Comparison of ENCODE assay signal across 21 cellular contexts in genomic region chr2:63821396-63821795, GRCh38.
"Had no signal": no experiment of that assay in that cellular context is flagged by ENCODE, and none has a peak within 500 bp of the region (broad histone marks: within the 10 kb centered on the region; RNA-seq: fewer than 3 reads in every experiment).

No MANE protein-coding gene starts in this region.

- H3K9me3 ChIP-seq: ovary, thyroid gland, vagina had no signal

- H3K4me1 ChIP-seq: foreskin keratinocyte, thyroid gland, vagina had no signal

- H3K27ac Mint-ChIP-seq: activated B cell treated with CpG ODN at 0.5 μM for 24 hours; activated naive CD8-positive, alpha-beta T cell treated with anti-CD3 and anti-CD28 coated beads for 36 hours; activated T-cell treated with anti-CD3 and anti-CD28 coated beads, Interleukin-2, amount 50 U/mL, for 72 hours; dendritic cell treated with granulocyte-macrophage colony-stimulating factor and Interleukin-4, amounts not matched to agents 40 ng/mL and 50 ng/mL, for 4 days; effector memory CD8-positive, alpha-beta T cell; immature natural killer cell; stimulated activated effector memory CD8-positive, alpha-beta T cell treated with anti-CD3 and anti-CD28 coated beads, Interleukin-12 subunit alpha, Interleukin-12 subunit beta, amount 100 ng/mL, for 72 hours had no signal

- H3K27ac ChIP-seq: brain microvascular endothelial cell, foreskin keratinocyte, ovary, thyroid gland, vagina had no signal

- H3K27me3 ChIP-seq: brain microvascular endothelial cell, foreskin keratinocyte, ovary, thyroid gland, vagina had no signal

- DNase-seq: activated B cell treated with CpG ODN at 0.5 μM for 24 hours; activated CD4-positive, alpha-beta T cell treated with anti-CD3 and anti-CD28 coated beads for 48 hours; activated CD8-positive, alpha-beta memory T cell treated with anti-CD3 and anti-CD28 coated beads, Interleukin-2, amount 50 U/mL, for 48 hours; activated gamma-delta T cell; activated naive CD8-positive, alpha-beta T cell treated with anti-CD3 and anti-CD28 coated beads for 36 hours; activated T-cell treated with anti-CD3 and anti-CD28 coated beads, Interleukin-2, amount 50 U/mL, for 72 hours; amygdala; brain microvascular endothelial cell; cerebellar nuclear complex; effector memory CD8-positive, alpha-beta T cell; foreskin keratinocyte; head of caudate nucleus; immature natural killer cell; midbrain; ovary; thyroid gland had no signal

- H3K4me1 Mint-ChIP-seq: activated B cell treated with CpG ODN at 0.5 μM for 24 hours; immature natural killer cell; neural crest cell; stimulated activated effector memory CD8-positive, alpha-beta T cell treated with anti-CD3 and anti-CD28 coated beads, Interleukin-12 subunit alpha, Interleukin-12 subunit beta, amount 100 ng/mL, for 72 hours had no signal

- H3K36me3 ChIP-seq: brain microvascular endothelial cell, ovary, thyroid gland, vagina had no signal

- H3K36me3 Mint-ChIP-seq: activated naive CD8-positive, alpha-beta T cell treated with anti-CD3 and anti-CD28 coated beads for 36 hours; stimulated activated effector memory CD8-positive, alpha-beta T cell treated with anti-CD3 and anti-CD28 coated beads, Interleukin-12 subunit alpha, Interleukin-12 subunit beta, amount 100 ng/mL, for 72 hours had no signal

- ATAC-seq: activated T-cell treated with anti-CD3 and anti-CD28 coated beads, Interleukin-2, amount 50 U/mL, for 72 hours; effector memory CD8-positive, alpha-beta T cell; foreskin keratinocyte; stimulated activated effector memory CD8-positive, alpha-beta T cell treated with anti-CD3 and anti-CD28 coated beads, Interleukin-12 subunit alpha, Interleukin-12 subunit beta, amount 100 ng/mL, for 72 hours had no signal

- H3K4me3 ChIP-seq: lung, ovary, thyroid gland, vagina had no signal

- H3K27me3 Mint-ChIP-seq: activated B cell treated with CpG ODN at 0.5 μM for 24 hours; activated naive CD8-positive, alpha-beta T cell treated with anti-CD3 and anti-CD28 coated beads for 36 hours; dendritic cell treated with granulocyte-macrophage colony-stimulating factor and Interleukin-4, amounts not matched to agents 40 ng/mL and 50 ng/mL, for 4 days had no signal

- H3K4me3 Mint-ChIP-seq: activated B cell treated with CpG ODN at 0.5 μM for 24 hours; activated naive CD8-positive, alpha-beta T cell treated with anti-CD3 and anti-CD28 coated beads for 36 hours; activated T-cell treated with anti-CD3 and anti-CD28 coated beads, Interleukin-2, amount 50 U/mL, for 72 hours; dendritic cell treated with granulocyte-macrophage colony-stimulating factor and Interleukin-4, amounts not matched to agents 40 ng/mL and 50 ng/mL, for 4 days; effector memory CD8-positive, alpha-beta T cell; immature natural killer cell; neural crest cell; stimulated activated effector memory CD8-positive, alpha-beta T cell treated with anti-CD3 and anti-CD28 coated beads, Interleukin-12 subunit alpha, Interleukin-12 subunit beta, amount 100 ng/mL, for 72 hours had no signal

- H3K9me3 Mint-ChIP-seq: activated B cell treated with CpG ODN at 0.5 μM for 24 hours; activated naive CD8-positive, alpha-beta T cell treated with anti-CD3 and anti-CD28 coated beads for 36 hours; activated T-cell treated with anti-CD3 and anti-CD28 coated beads, Interleukin-2, amount 50 U/mL, for 72 hours; effector memory CD8-positive, alpha-beta T cell; immature natural killer cell; neural crest cell; stimulated activated effector memory CD8-positive, alpha-beta T cell treated with anti-CD3 and anti-CD28 coated beads, Interleukin-12 subunit alpha, Interleukin-12 subunit beta, amount 100 ng/mL, for 72 hours had no signal
